Comparison of ENCODE assay signal across 1 cellular context in genomic region chr18:47163241-47163640, GRCh38.
A peak's percentile ranks its signal among the peaks of the same experiment; 100 is the strongest.
TF ChIP-seq lines count a peak whose summit lies in the region.

No MANE protein-coding gene starts in this region.

TF ChIP-seq in GM12878, 131 proteins besides CTCF, POLR2A, EP300 and RAD21 (continued from another document):
- TF ChIP-seq ZBTB33 (IDR thresholded peaks at IDR 0.05): no peak
- TF ChIP-seq SUPT20H (IDR thresholded peaks at IDR 0.05; ENCODE audit: borderline replicate concordance, control insufficient read depth, low read depth, low read length): no peak
- TF ChIP-seq HCFC1 (IDR thresholded peaks at IDR 0.05; ENCODE audit: low read length): no peak
- TF ChIP-seq DPF2 (IDR thresholded peaks at IDR 0.05): peak; percentile 51; the same call in 1 of the 2 replicates
- TF ChIP-seq STAT1 (conservative IDR thresholded peaks at IDR 0.05): no peak
- no peak for TF ChIP-seq ZNF24 (IDR thresholded peaks at IDR 0.05)
- TF ChIP-seq MYC (IDR thresholded peaks at IDR 0.05; ENCODE audit: insufficient read depth, insufficient read length, insufficient replicate concordance, low read length, severe bottlenecking): no peak
- peak; percentile 18; the same call in 1 of the 2 replicates for TF ChIP-seq BCL11A (IDR thresholded peaks at IDR 0.05; ENCODE audit: low read depth, low read length)
- TF ChIP-seq PKNOX1 (IDR thresholded peaks at IDR 0.05): peak; percentile 94
- TF ChIP-seq ETV6 (conservative IDR thresholded peaks at IDR 0.05 in 1 of 2, IDR thresholded peaks at IDR 0.05 in 1 of 2; ENCODE audit: borderline replicate concordance in 1 of 2, low read depth in 1 of 2): no peak
- TF ChIP-seq PBX3 (IDR thresholded peaks at IDR 0.05; ENCODE audit: insufficient replicate concordance, low read depth, low read length): peak; percentile 58
- peak; percentile 67 for TF ChIP-seq JUNB (IDR thresholded peaks at IDR 0.05)
- TF ChIP-seq WRNIP1 (IDR thresholded peaks at IDR 0.05; ENCODE audit: borderline replicate concordance, low read depth, low read length): no peak
- no peak for TF ChIP-seq CREM (IDR thresholded peaks at IDR 0.05; ENCODE audit: low read depth)
- TF ChIP-seq SMAD5 (IDR thresholded peaks at IDR 0.05; ENCODE audit: low read depth): no peak
- TF ChIP-seq SUZ12 (IDR thresholded peaks at IDR 0.05; ENCODE audit: unreplicated experiment): no peak
- TF ChIP-seq CEBPB (IDR thresholded peaks at IDR 0.05; ENCODE audit: borderline replicate concordance in 1 of 2, low read depth in 2 of 2, low read length in 2 of 2): no peak
- no peak for TF ChIP-seq E2F4 (IDR thresholded peaks at IDR 0.05; ENCODE audit: low read depth, low read length)
- TF ChIP-seq E2F8 (IDR thresholded peaks at IDR 0.05; ENCODE audit: low read depth, partially characterized antibody): no peak
- no peak for TF ChIP-seq HDAC6 (IDR thresholded peaks at IDR 0.05; ENCODE audit: unreplicated experiment)
- TF ChIP-seq BMI1 (IDR thresholded peaks at IDR 0.05; ENCODE audit: borderline replicate concordance): no peak
- TF ChIP-seq MLLT1 (IDR thresholded peaks at IDR 0.05): 0 out of 2 replicates have a peak, but pooled peaks have one; percentile 16
- no peak for TF ChIP-seq NR2C1 (IDR thresholded peaks at IDR 0.05)
- no peak for TF ChIP-seq HDGF (IDR thresholded peaks at IDR 0.05)
- no peak for TF ChIP-seq RBBP5 (conservative IDR thresholded peaks at IDR 0.05)
- TF ChIP-seq RELB (IDR thresholded peaks at IDR 0.05; ENCODE audit: low read depth): peak; percentile 54; the same call in 1 of the 2 replicates
- no peak for TF ChIP-seq STAT3 (IDR thresholded peaks at IDR 0.05; ENCODE audit: low read depth, low read length)
- no peak for TF ChIP-seq NFXL1 (IDR thresholded peaks at IDR 0.05; ENCODE audit: borderline replicate concordance)
- no peak for TF ChIP-seq RFX5 (IDR thresholded peaks at IDR 0.05; ENCODE audit: low read depth, low read length)
- TF ChIP-seq NFIC (IDR thresholded peaks at IDR 0.05; ENCODE audit: low read depth, low read length): peak; percentile 57; the same call in 1 of the 2 replicates
- TF ChIP-seq IRF3 (IDR thresholded peaks at IDR 0.05): no peak
- TF ChIP-seq TCF3 (IDR thresholded peaks at IDR 0.05; ENCODE audit: borderline replicate concordance, insufficient read depth, low read depth, low read length): no peak
- TF ChIP-seq ELK1 (IDR thresholded peaks at IDR 0.05; ENCODE audit: low read depth, low read length): no peak
- peak; percentile 43; the same call in 1 of the 2 replicates for TF ChIP-seq RUNX3 (IDR thresholded peaks at IDR 0.05; ENCODE audit: low read length)
- TF ChIP-seq IKZF2 (IDR thresholded peaks at IDR 0.05): peak; percentile 86 to 88
- 0 out of 2 replicates have a peak, but pooled peaks have one; percentile 6 for TF ChIP-seq PAX5 (IDR thresholded peaks at IDR 0.05; ENCODE audit: borderline replicate concordance, low read depth, low read length)
- no peak for TF ChIP-seq IRF5 (IDR thresholded peaks at IDR 0.05; ENCODE audit: borderline replicate concordance)
- TF ChIP-seq IKZF1 (conservative IDR thresholded peaks at IDR 0.05): peak; percentile 81
- TF ChIP-seq EED (IDR thresholded peaks at IDR 0.05; ENCODE audit: low read depth): peak; percentile 81
- TF ChIP-seq ASH2L (IDR thresholded peaks at IDR 0.05; ENCODE audit: borderline replicate concordance, low read depth): no peak
- TF ChIP-seq SMARCA5 (IDR thresholded peaks at IDR 0.05): no peak
